Comparison of ENCODE assay signal across 8 cellular contexts in genomic region chrX:138711399-138712347, GRCh38. TPM values are rescaled to one million over a fixed set of nuclear protein-coding genes. Genes with fewer than 3 reads are reported as not detected.
DNase-seq lines count a peak whose midpoint lies in the region; ATAC-seq and TF ChIP-seq lines count a peak whose summit lies in the region.

TSS of gene FGF13 (minus strand) at chrX:138711717. CDS start at chrX:138711003, 714 bp downstream.

- no peaks in the 10 kb centered on the region for H3K36me3 ChIP-seq in skeletal muscle tissue (ENCODE audit: control insufficient read depth in 3 of 3, insufficient read depth in 3 of 3, low read length in 3 of 3)

- H3K27me3 ChIP-seq in skeletal muscle tissue (ENCODE audit: control insufficient read depth in 3 of 3, insufficient read depth in 3 of 3, low read length in 3 of 3), result peaks cover 0 to 5% (median 0%) of the 10 kb centered on the region in 3 donors

- no peak for TF ChIP-seq CTCF in WTC11 (IDR thresholded peaks at IDR 0.05)

- POLR2A ChIA-PET in WTC11 (lab: Charles Lee), result interaction anchor here (0.6 kb wide), 1 partner anchor 1634 kb away, joined by 6 read pairs; no protein-coding TSS in a partner anchor

- CTCF ChIA-PET in WTC11 (lab: Charles Lee), result interaction anchor here (0.6 to 1.5 kb wide), 8 partner anchors 11 to 864 kb away, joined by 3 to 6 read pairs (median 3); no protein-coding TSS in a partner anchor

- peaks cover 43% of the 10 kb centered on the region for H3K4me1 Mint-ChIP-seq in WTC11

- peak; percentile 1 for DNase-seq in DMS153 (lab: John Stamatoyannopoulos, UW)
- no peak for DNase-seq in DMS153 treated with DMSO at 0.1 percent for 48 hours (lab: John Stamatoyannopoulos, UW; ENCODE audit: unreplicated experiment)
- DNase-seq in WTC11 (ENCODE audit: low spot score), result peak; percentile 63
- DNase-seq in NOMO-1 treated with DMSO at 0.1 percent for 48 hours (lab: John Stamatoyannopoulos, UW; ENCODE audit: unreplicated experiment), result no peak

- H3K9me3 ChIP-seq in skeletal muscle tissue (ENCODE audit: control insufficient read depth in 3 of 3, low read length in 3 of 3), result no peaks in the 10 kb centered on the region

- no peak within 1 kb of the TSS for H3K27ac ChIP-seq in skeletal muscle tissue (ENCODE audit: low read depth, low read length)

- ATAC-seq in WTC11 (peak; percentile 74), HG02763 (IDR thresholded peaks at IDR 0.05; ENCODE audit: unreplicated experiment) (no peak), HG02970 (IDR thresholded peaks at IDR 0.05; ENCODE audit: low FRiP score, unreplicated experiment) (no peak)

- peaks cover 2 to 3% (median 3%) of the 10 kb centered on the region in 3 donors for H3K4me1 ChIP-seq in skeletal muscle tissue (ENCODE audit: control insufficient read depth in 3 of 3, insufficient read depth in 3 of 3, low read length in 3 of 3)

- peak within 1 kb of the TSS in 1 of 3 donors; percentile 68 for H3K9ac ChIP-seq in skeletal muscle tissue (ENCODE audit: low read depth in 1 of 3, low read length in 3 of 3)

- peak within 1 kb of the TSS; percentile 86 for H3K4me3 Mint-ChIP-seq in WTC11

- H3K36me3 Mint-ChIP-seq in WTC11, result peaks cover 13% of the 10 kb centered on the region

- peak within 1 kb of the TSS; percentile 86 for H3K27ac Mint-ChIP-seq in WTC11

- H3K9me3 Mint-ChIP-seq in WTC11, result no peaks in the 10 kb centered on the region

- H3K4me3 ChIP-seq in iPS-11a (ENCODE audit: low read depth, low read length) (peak within 1 kb of the TSS; percentile 65), skeletal muscle tissue (ENCODE audit: low read length in 3 of 3) (peak within 1 kb of the TSS; percentile 56 to 66 (median 64))

- H3K27me3 Mint-ChIP-seq in WTC11 (ENCODE audit: low read depth), result no peaks in the 10 kb centered on the region

TF ChIP-seq in WTC11, 78 proteins besides CTCF, POLR2A, EP300 and RAD21:
- TF ChIP-seq ZNF121 (CRISPR knock-in tag; IDR thresholded peaks at IDR 0.05) (0 out of 2 replicates have a peak, but pooled peaks have one; percentile 15), ZNF232 (CRISPR knock-in tag; IDR thresholded peaks at IDR 0.05) (no peak)

RNA-seq across cellular contexts. Expression of gene FGF13, which starts in this region (rescaled TPM):
- 32.1 to 32.7 TPM (median 32.2 TPM) in 3 replicates for total RNA-seq in WTC11 (2021)
- total RNA-seq in skeletal muscle tissue, result 48.5 TPM

Comparison
In these comparisons a context has a peak if more than half of its experiments do, and no peak if none do; other contexts are left out.
1. DNase-seq: peak in DMS153 (single experiment) and WTC11 (single experiment); none in DMS153 treated with DMSO at 0.1 percent for 48 hours (single experiment) and NOMO-1 treated with DMSO at 0.1 percent for 48 hours (single experiment).